8 cellular contexts compared by ENCODE assay signal in genomic region chr3:30805695-30806094, GRCh38.
"Had no signal": no experiment of that assay in that cellular context is flagged by ENCODE, and none has a peak within 500 bp of the region (broad histone marks: within the 10 kb centered on the region; RNA-seq: fewer than 3 reads in every experiment).

No MANE protein-coding gene starts in this region.

- H3K4me3 ChIP-seq: GM12878 had no signal

- DNase-seq: GDM1, GF-D8 had no signal

- ATAC-seq: GM12878 had no signal

- FAIRE-seq: G401.6, GM12878, GM12891, GM12892, GM18507, GM19239 had no signal
